Comparison of ENCODE assay signal across 8 cellular contexts in genomic region chr11:43579919-43580276, GRCh38.
A peak's percentile ranks its signal among the peaks of the same experiment; 100 is the strongest.
DNase-seq lines count a peak whose midpoint lies in the region; ATAC-seq and TF ChIP-seq lines count a peak whose summit lies in the region.

No MANE protein-coding gene starts in this region.

- H3K36me3 ChIP-seq in iPS-15b (ENCODE audit: control insufficient read depth, insufficient read depth, low read length) = no peaks in the 10 kb centered on the region

- H3K9me3 ChIP-seq in iPS-15b (ENCODE audit: control insufficient read depth, insufficient read depth, low read length) = no peaks in the 10 kb centered on the region

- H3K27me3 ChIP-seq in iPS-15b (ENCODE audit: control insufficient read depth, insufficient read depth, low read length) = peaks cover 88% of the 10 kb centered on the region

- peak overlapping the region; percentile 51 for H3K4me3 Mint-ChIP-seq in activated CD4-positive, alpha-beta T cell treated with anti-CD3 and anti-CD28 coated beads, Interleukin-2, amount 10 ng/mL, durations not matched to agents 7 days and 5 days
- peak overlapping the region; percentile 72 for H3K4me3 Mint-ChIP-seq in activated CD8-positive, alpha-beta T cell treated with anti-CD3 and anti-CD28 coated beads for 36 hours
- peak overlapping the region; percentile 86 to 88 for H3K4me3 Mint-ChIP-seq in stimulated activated naive CD8-positive, alpha-beta T cell treated with anti-CD3 and anti-CD28 coated beads, Interleukin-15, amount 100 ng/mL, for 72 hours

- no peak for TF ChIP-seq CTCF in activated CD8-positive, alpha-beta T cell treated with anti-CD3 and anti-CD28 coated beads for 36 hours (IDR thresholded peaks at IDR 0.05)

- peak overlapping the region; percentile 75 for H3K4me3 ChIP-seq in iPS-15b (ENCODE audit: low read depth, low read length)

- intact Hi-C loops in activated CD8-positive, alpha-beta T cell treated with anti-CD3 and anti-CD28 coated beads for 36 hours (cut with micrococcal nuclease) = no loop called here

- peaks cover 2% of the 10 kb centered on the region for H3K4me1 ChIP-seq in iPS-15b (ENCODE audit: control insufficient read depth, insufficient read depth, low read length)

- H3K27ac Mint-ChIP-seq in activated CD4-positive, alpha-beta T cell treated with anti-CD3 and anti-CD28 coated beads, Interleukin-2, amount 10 ng/mL, durations not matched to agents 7 days and 5 days = no peak overlapping the region
- H3K27ac Mint-ChIP-seq in activated CD8-positive, alpha-beta T cell treated with anti-CD3 and anti-CD28 coated beads for 36 hours = no peak overlapping the region
- peak overlapping the region in 1 of 2 donors; percentile 27 for H3K27ac Mint-ChIP-seq in stimulated activated naive CD8-positive, alpha-beta T cell treated with anti-CD3 and anti-CD28 coated beads, Interleukin-15, amount 100 ng/mL, for 72 hours

- DNase-seq in activated CD4-positive, alpha-beta T cell treated with anti-CD3 and anti-CD28 coated beads, Interleukin-2, amount 10 ng/mL, durations not matched to agents 7 days and 5 days = no peak
- no peak for DNase-seq in activated CD4-positive, alpha-beta T cell treated with anti-CD3 and anti-CD28 coated beads for 1 hour
- DNase-seq in activated CD8-positive, alpha-beta T cell treated with anti-CD3 and anti-CD28 coated beads for 36 hours = no peak
- DNase-seq in stimulated activated naive CD8-positive, alpha-beta T cell treated with anti-CD3 and anti-CD28 coated beads, Interleukin-15, amount 100 ng/mL, for 72 hours = no peak
- no peak for DNase-seq in NCI-H524 treated with DMSO at 0.1 percent for 48 hours (lab: John Stamatoyannopoulos, UW)
- DNase-seq in anterior cingulate cortex (lab: John Stamatoyannopoulos, UW) = no peak

- peaks cover 3% of the 10 kb centered on the region for H3K9me3 Mint-ChIP-seq in activated CD4-positive, alpha-beta T cell treated with anti-CD3 and anti-CD28 coated beads, Interleukin-2, amount 10 ng/mL, durations not matched to agents 7 days and 5 days
- no peaks in the 10 kb centered on the region for H3K9me3 Mint-ChIP-seq in activated CD8-positive, alpha-beta T cell treated with anti-CD3 and anti-CD28 coated beads for 36 hours
- H3K9me3 Mint-ChIP-seq in stimulated activated naive CD8-positive, alpha-beta T cell treated with anti-CD3 and anti-CD28 coated beads, Interleukin-15, amount 100 ng/mL, for 72 hours = no peaks in the 10 kb centered on the region

- H3K36me3 Mint-ChIP-seq in activated CD4-positive, alpha-beta T cell treated with anti-CD3 and anti-CD28 coated beads, Interleukin-2, amount 10 ng/mL, durations not matched to agents 7 days and 5 days (ENCODE audit: low read depth) = no peaks in the 10 kb centered on the region
- H3K36me3 Mint-ChIP-seq in activated CD8-positive, alpha-beta T cell treated with anti-CD3 and anti-CD28 coated beads for 36 hours (ENCODE audit: low read depth) = peaks cover 1% of the 10 kb centered on the region

- no peak for ATAC-seq in activated CD8-positive, alpha-beta T cell treated with anti-CD3 and anti-CD28 coated beads for 36 hours
- peak; percentile 18 for ATAC-seq in stimulated activated naive CD8-positive, alpha-beta T cell treated with anti-CD3 and anti-CD28 coated beads, Interleukin-15, amount 100 ng/mL, for 72 hours
- ATAC-seq in GM21717 (IDR thresholded peaks at IDR 0.05; ENCODE audit: unreplicated experiment) = no peak

- peaks cover 90% of the 10 kb centered on the region for H3K27me3 Mint-ChIP-seq in activated CD4-positive, alpha-beta T cell treated with anti-CD3 and anti-CD28 coated beads, Interleukin-2, amount 10 ng/mL, durations not matched to agents 7 days and 5 days
- H3K27me3 Mint-ChIP-seq in activated CD8-positive, alpha-beta T cell treated with anti-CD3 and anti-CD28 coated beads for 36 hours = peaks cover 85% of the 10 kb centered on the region
- H3K27me3 Mint-ChIP-seq in stimulated activated naive CD8-positive, alpha-beta T cell treated with anti-CD3 and anti-CD28 coated beads, Interleukin-15, amount 100 ng/mL, for 72 hours = peaks cover 100% of the 10 kb centered on the region

- CTCF ChIA-PET in activated CD4-positive, alpha-beta T cell treated with anti-CD3 and anti-CD28 coated beads, Interleukin-2, amount 10 ng/mL, durations not matched to agents 7 days and 5 days (lab: Charles Lee) = no interaction called here
- CTCF ChIA-PET in activated CD8-positive, alpha-beta T cell treated with anti-CD3 and anti-CD28 coated beads for 36 hours (lab: Charles Lee) = interaction anchor here (1.1 to 1.3 kb wide), 2 partner anchors 11 to 19 kb away, joined by 3 read pairs; no protein-coding TSS in a partner anchor

- no peak overlapping the region for H3K9ac ChIP-seq in iPS-15b (ENCODE audit: low read depth, low read length)

- peaks cover 27% of the 10 kb centered on the region for H3K4me1 Mint-ChIP-seq in activated CD4-positive, alpha-beta T cell treated with anti-CD3 and anti-CD28 coated beads, Interleukin-2, amount 10 ng/mL, durations not matched to agents 7 days and 5 days
- H3K4me1 Mint-ChIP-seq in activated CD8-positive, alpha-beta T cell treated with anti-CD3 and anti-CD28 coated beads for 36 hours (ENCODE audit: low read depth) = peaks cover 38% of the 10 kb centered on the region
- H3K4me1 Mint-ChIP-seq in stimulated activated naive CD8-positive, alpha-beta T cell treated with anti-CD3 and anti-CD28 coated beads, Interleukin-15, amount 100 ng/mL, for 72 hours = peaks cover 68% of the 10 kb centered on the region

- POLR2A ChIA-PET in activated CD4-positive, alpha-beta T cell treated with anti-CD3 and anti-CD28 coated beads, Interleukin-2, amount 10 ng/mL, durations not matched to agents 7 days and 5 days (lab: Charles Lee) = no interaction called here
- POLR2A ChIA-PET in activated CD8-positive, alpha-beta T cell treated with anti-CD3 and anti-CD28 coated beads for 36 hours (lab: Charles Lee) = no interaction called here
